1 cellular context compared by ENCODE assay signal in the genomic region with DNA sequence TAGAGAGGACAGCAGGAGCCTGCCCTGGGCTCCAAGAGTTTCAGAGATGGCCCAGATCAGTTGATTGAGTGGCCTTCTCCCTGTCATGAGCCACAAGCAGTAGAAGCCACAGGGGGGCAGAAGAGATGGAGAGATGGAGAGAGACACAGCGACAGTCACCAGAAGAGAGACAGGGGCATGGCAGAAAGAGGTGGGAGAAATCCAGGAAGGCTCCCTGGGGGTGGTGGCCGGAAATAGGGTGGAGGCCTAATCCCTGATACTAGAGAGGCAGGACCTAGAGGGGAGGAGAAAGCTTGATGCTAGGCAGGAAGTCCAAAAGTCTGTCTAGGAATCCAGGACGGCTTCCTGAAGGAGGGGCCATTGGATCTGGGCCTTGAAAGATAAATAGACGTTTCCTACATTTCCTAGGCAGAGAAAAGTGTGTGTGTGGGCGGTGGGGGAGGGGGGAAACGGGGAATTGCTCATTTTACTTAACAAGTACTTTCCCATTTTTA.
A peak's percentile ranks its signal among the peaks of the same experiment; 100 is the strongest.
TF ChIP-seq lines count a peak whose summit lies in the region.

No MANE protein-coding gene starts in this region.

TF ChIP-seq in K562, 482 proteins besides CTCF, POLR2A, EP300 and RAD21 (continued from another document and continues in another):
- TF ChIP-seq, protein P1, sequence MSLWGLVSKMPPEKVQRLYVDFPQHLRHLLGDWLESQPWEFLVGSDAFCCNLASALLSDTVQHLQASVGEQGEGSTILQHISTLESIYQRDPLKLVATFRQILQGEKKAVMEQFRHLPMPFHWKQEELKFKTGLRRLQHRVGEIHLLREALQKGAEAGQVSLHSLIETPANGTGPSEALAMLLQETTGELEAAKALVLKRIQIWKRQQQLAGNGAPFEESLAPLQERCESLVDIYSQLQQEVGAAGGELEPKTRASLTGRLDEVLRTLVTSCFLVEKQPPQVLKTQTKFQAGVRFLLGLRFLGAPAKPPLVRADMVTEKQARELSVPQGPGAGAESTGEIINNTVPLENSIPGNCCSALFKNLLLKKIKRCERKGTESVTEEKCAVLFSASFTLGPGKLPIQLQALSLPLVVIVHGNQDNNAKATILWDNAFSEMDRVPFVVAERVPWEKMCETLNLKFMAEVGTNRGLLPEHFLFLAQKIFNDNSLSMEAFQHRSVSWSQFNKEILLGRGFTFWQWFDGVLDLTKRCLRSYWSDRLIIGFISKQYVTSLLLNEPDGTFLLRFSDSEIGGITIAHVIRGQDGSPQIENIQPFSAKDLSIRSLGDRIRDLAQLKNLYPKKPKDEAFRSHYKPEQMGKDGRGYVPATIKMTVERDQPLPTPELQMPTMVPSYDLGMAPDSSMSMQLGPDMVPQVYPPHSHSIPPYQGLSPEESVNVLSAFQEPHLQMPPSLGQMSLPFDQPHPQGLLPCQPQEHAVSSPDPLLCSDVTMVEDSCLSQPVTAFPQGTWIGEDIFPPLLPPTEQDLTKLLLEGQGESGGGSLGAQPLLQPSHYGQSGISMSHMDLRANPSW (CRISPR knock-in tag; IDR thresholded peaks at IDR 0.05) = no peak
- TF ChIP-seq KAT2B (IDR thresholded peaks at IDR 0.05; ENCODE audit: low read depth, low read length) (no peak), ETS2 (tag; IDR thresholded peaks at IDR 0.05; ENCODE audit: borderline replicate concordance, poor library complexity, severe bottlenecking) (no peak), PTRF (tag; IDR thresholded peaks at IDR 0.05) (no peak), RAD51 (IDR thresholded peaks at IDR 0.05; ENCODE audit: borderline replicate concordance, low read depth) (no peak), CSDE1 (IDR thresholded peaks at IDR 0.05) (no peak), GTF2A2 (tag; IDR thresholded peaks at IDR 0.05) (no peak), SAP30 (IDR thresholded peaks at IDR 0.05; ENCODE audit: borderline replicate concordance, insufficient read depth, low read depth, low read length, poor library complexity, severe bottlenecking) (no peak), ZNF780A (CRISPR knock-in tag; IDR thresholded peaks at IDR 0.05) (no peak), MED1 (CRISPR knock-in tag; IDR thresholded peaks at IDR 0.05; ENCODE audit: borderline replicate concordance) (no peak), ZNF586 (CRISPR knock-in tag; conservative IDR thresholded peaks at IDR 0.05) (no peak), LEF1 (IDR thresholded peaks at IDR 0.05) (no peak; the same call in 1 of the 2 replicates), NCOR1 (IDR thresholded peaks at IDR 0.05) (no peak), STAT5B (CRISPR knock-in tag; IDR thresholded peaks at IDR 0.05) (no peak), ZNF76 (CRISPR knock-in tag; IDR thresholded peaks at IDR 0.05; ENCODE audit: borderline replicate concordance) (no peak), ZNF165 (CRISPR knock-in tag; IDR thresholded peaks at IDR 0.05; ENCODE audit: borderline replicate concordance) (no peak), ARHGAP35 (IDR thresholded peaks at IDR 0.05; ENCODE audit: partially characterized antibody) (no peak), SMARCE1 (IDR thresholded peaks at IDR 0.05) (no peak), CBFA2T2 (conservative IDR thresholded peaks at IDR 0.05) (no peak), FOS (IDR thresholded peaks at IDR 0.05; ENCODE audit: extremely low read depth, insufficient read length) (no peak), CBFB (CRISPR knock-in tag; IDR thresholded peaks at IDR 0.05) (no peak), SP2 (IDR thresholded peaks at IDR 0.05; ENCODE audit: extremely low read depth, low read depth, low read length, poor library complexity, severe bottlenecking) (no peak), EGR1 (conservative IDR thresholded peaks at IDR 0.05) (peak; percentile 84), ZNF778 (CRISPR knock-in tag; IDR thresholded peaks at IDR 0.05) (no peak), NFYB (IDR thresholded peaks at IDR 0.05; ENCODE audit: extremely low read depth, insufficient read length) (no peak), TOE1 (IDR thresholded peaks at IDR 0.05; ENCODE audit: borderline replicate concordance) (peak; percentile 73), TOE1 (CRISPR knock-in tag; IDR thresholded peaks at IDR 0.05; ENCODE audit: borderline replicate concordance, low read depth) (no peak), HNRNPH1 (optimal IDR thresholded peaks at IDR 0.05; ENCODE audit: low read depth, low read length) (no peak), ZNF445 (CRISPR knock-in tag; IDR thresholded peaks at IDR 0.05; ENCODE audit: low read depth) (no peak), SUPT5H (IDR thresholded peaks at IDR 0.05) (no peak), EZH2 (IDR thresholded peaks at IDR 0.05; ENCODE audit: borderline replicate concordance, low read depth, low read length) (no peak), CXXC5 (CRISPR knock-in tag; IDR thresholded peaks at IDR 0.05) (peak; percentile 25; the same call in 1 of the 2 replicates), ZNF133 (CRISPR knock-in tag; IDR thresholded peaks at IDR 0.05) (no peak), ZNF212 (CRISPR knock-in tag; IDR thresholded peaks at IDR 0.05) (no peak), BRD4 (IDR thresholded peaks at IDR 0.05) (no peak), ZNF785 (CRISPR knock-in tag; IDR thresholded peaks at IDR 0.05) (no peak), ZNF263 (CRISPR knock-in tag; IDR thresholded peaks at IDR 0.05; ENCODE audit: borderline replicate concordance) (no peak), SRSF9 (IDR thresholded peaks at IDR 0.05; ENCODE audit: borderline replicate concordance, low read depth, low read length) (no peak), POU5F1 (IDR thresholded peaks at IDR 0.05; ENCODE audit: borderline replicate concordance, low read depth, low read length, partially characterized antibody) (no peak), KDM4B (IDR thresholded peaks at IDR 0.05; ENCODE audit: borderline replicate concordance in 2 of 2, low read depth in 1 of 2) (0 out of 4 replicates have a peak, but pooled peaks of 1 of the 2 experiments have one; percentile 36), POLR2B (IDR thresholded peaks at IDR 0.05; ENCODE audit: low read depth, partially characterized antibody) (no peak), RHOXF2B (CRISPR knock-in tag; conservative IDR thresholded peaks at IDR 0.05) (no peak), NCOA6 (IDR thresholded peaks at IDR 0.05) (no peak), PHB2 (IDR thresholded peaks at IDR 0.05; ENCODE audit: low read depth) (no peak), ELF2 (CRISPR knock-in tag; IDR thresholded peaks at IDR 0.05) (no peak), BMI1 (IDR thresholded peaks at IDR 0.05; ENCODE audit: low read length) (no peak)
- TF ChIP-seq, protein P2, sequence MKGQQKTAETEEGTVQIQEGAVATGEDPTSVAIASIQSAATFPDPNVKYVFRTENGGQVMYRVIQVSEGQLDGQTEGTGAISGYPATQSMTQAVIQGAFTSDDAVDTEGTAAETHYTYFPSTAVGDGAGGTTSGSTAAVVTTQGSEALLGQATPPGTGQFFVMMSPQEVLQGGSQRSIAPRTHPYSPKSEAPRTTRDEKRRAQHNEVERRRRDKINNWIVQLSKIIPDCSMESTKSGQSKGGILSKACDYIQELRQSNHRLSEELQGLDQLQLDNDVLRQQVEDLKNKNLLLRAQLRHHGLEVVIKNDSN (CRISPR knock-in tag; IDR thresholded peaks at IDR 0.05) = no peak
- TF ChIP-seq, protein P3, sequence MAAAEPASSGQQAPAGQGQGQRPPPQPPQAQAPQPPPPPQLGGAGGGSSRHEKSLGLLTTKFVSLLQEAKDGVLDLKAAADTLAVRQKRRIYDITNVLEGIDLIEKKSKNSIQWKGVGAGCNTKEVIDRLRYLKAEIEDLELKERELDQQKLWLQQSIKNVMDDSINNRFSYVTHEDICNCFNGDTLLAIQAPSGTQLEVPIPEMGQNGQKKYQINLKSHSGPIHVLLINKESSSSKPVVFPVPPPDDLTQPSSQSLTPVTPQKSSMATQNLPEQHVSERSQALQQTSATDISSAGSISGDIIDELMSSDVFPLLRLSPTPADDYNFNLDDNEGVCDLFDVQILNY (CRISPR knock-in tag; IDR thresholded peaks at IDR 0.05) = no peak
- TF ChIP-seq, protein P4, sequence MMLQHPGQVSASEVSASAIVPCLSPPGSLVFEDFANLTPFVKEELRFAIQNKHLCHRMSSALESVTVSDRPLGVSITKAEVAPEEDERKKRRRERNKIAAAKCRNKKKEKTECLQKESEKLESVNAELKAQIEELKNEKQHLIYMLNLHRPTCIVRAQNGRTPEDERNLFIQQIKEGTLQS (IDR thresholded peaks at IDR 0.05) = no peak
- TF ChIP-seq, protein P4 (CRISPR knock-in tag; conservative IDR thresholded peaks at IDR 0.05) = no peak
- TF ChIP-seq, protein P5, sequence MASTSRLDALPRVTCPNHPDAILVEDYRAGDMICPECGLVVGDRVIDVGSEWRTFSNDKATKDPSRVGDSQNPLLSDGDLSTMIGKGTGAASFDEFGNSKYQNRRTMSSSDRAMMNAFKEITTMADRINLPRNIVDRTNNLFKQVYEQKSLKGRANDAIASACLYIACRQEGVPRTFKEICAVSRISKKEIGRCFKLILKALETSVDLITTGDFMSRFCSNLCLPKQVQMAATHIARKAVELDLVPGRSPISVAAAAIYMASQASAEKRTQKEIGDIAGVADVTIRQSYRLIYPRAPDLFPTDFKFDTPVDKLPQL (IDR thresholded peaks at IDR 0.05; ENCODE audit: extremely low read depth, insufficient read length) = no peak
- TF ChIP-seq, protein P6, sequence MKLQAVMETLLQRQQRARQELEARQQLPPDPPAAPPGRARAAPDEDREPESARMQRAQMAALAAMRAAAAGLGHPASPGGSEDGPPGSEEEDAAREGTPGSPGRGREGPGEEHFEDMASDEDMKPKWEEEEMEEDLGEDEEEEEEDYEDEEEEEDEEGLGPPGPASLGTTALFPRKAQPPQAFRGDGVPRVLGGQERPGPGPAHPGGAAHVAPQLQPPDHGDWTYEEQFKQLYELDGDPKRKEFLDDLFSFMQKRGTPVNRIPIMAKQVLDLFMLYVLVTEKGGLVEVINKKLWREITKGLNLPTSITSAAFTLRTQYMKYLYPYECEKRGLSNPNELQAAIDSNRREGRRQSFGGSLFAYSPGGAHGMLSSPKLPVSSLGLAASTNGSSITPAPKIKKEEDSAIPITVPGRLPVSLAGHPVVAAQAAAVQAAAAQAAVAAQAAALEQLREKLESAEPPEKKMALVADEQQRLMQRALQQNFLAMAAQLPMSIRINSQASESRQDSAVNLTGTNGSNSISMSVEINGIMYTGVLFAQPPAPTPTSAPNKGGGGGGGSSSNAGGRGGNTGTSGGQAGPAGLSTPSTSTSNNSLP (IDR thresholded peaks at IDR 0.05; ENCODE audit: borderline replicate concordance, low read depth, low read length) = no peak
- TF ChIP-seq, protein P7, sequence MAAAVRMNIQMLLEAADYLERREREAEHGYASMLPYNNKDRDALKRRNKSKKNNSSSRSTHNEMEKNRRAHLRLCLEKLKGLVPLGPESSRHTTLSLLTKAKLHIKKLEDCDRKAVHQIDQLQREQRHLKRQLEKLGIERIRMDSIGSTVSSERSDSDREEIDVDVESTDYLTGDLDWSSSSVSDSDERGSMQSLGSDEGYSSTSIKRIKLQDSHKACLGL (CRISPR knock-in tag; IDR thresholded peaks at IDR 0.05; ENCODE audit: borderline replicate concordance, poor library complexity, severe bottlenecking) = no peak
- TF ChIP-seq, protein P8, sequence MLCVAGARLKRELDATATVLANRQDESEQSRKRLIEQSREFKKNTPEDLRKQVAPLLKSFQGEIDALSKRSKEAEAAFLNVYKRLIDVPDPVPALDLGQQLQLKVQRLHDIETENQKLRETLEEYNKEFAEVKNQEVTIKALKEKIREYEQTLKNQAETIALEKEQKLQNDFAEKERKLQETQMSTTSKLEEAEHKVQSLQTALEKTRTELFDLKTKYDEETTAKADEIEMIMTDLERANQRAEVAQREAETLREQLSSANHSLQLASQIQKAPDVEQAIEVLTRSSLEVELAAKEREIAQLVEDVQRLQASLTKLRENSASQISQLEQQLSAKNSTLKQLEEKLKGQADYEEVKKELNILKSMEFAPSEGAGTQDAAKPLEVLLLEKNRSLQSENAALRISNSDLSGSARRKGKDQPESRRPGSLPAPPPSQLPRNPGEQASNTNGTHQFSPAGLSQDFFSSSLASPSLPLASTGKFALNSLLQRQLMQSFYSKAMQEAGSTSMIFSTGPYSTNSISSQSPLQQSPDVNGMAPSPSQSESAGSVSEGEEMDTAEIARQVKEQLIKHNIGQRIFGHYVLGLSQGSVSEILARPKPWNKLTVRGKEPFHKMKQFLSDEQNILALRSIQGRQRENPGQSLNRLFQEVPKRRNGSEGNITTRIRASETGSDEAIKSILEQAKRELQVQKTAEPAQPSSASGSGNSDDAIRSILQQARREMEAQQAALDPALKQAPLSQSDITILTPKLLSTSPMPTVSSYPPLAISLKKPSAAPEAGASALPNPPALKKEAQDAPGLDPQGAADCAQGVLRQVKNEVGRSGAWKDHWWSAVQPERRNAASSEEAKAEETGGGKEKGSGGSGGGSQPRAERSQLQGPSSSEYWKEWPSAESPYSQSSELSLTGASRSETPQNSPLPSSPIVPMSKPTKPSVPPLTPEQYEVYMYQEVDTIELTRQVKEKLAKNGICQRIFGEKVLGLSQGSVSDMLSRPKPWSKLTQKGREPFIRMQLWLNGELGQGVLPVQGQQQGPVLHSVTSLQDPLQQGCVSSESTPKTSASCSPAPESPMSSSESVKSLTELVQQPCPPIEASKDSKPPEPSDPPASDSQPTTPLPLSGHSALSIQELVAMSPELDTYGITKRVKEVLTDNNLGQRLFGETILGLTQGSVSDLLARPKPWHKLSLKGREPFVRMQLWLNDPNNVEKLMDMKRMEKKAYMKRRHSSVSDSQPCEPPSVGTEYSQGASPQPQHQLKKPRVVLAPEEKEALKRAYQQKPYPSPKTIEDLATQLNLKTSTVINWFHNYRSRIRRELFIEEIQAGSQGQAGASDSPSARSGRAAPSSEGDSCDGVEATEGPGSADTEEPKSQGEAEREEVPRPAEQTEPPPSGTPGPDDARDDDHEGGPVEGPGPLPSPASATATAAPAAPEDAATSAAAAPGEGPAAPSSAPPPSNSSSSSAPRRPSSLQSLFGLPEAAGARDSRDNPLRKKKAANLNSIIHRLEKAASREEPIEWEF (CRISPR knock-in tag; IDR thresholded peaks at IDR 0.05) = no peak
- TF ChIP-seq, protein P9, sequence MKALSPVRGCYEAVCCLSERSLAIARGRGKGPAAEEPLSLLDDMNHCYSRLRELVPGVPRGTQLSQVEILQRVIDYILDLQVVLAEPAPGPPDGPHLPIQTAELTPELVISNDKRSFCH (CRISPR knock-in tag; IDR thresholded peaks at IDR 0.05) = no peak
- TF ChIP-seq, protein P9 (tag; IDR thresholded peaks at IDR 0.05) = no peak
- TF ChIP-seq, protein P10, sequence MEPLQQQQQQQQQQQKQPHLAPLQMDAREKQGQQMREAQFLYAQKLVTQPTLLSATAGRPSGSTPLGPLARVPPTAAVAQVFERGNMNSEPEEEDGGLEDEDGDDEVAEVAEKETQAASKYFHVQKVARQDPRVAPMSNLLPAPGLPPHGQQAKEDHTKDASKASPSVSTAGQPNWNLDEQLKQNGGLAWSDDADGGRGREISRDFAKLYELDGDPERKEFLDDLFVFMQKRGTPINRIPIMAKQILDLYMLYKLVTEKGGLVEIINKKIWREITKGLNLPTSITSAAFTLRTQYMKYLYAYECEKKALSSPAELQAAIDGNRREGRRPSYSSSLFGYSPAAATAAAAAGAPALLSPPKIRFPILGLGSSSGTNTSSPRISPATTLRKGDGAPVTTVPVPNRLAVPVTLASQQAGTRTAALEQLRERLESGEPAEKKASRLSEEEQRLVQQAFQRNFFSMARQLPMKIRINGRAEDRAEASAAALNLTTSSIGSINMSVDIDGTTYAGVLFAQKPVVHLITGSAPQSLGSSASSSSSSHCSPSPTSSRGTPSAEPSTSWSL (CRISPR knock-in tag; IDR thresholded peaks at IDR 0.05; ENCODE audit: borderline replicate concordance) = no peak
